Comparison of ENCODE assay signal across 6 cellular contexts in the genomic region with DNA sequence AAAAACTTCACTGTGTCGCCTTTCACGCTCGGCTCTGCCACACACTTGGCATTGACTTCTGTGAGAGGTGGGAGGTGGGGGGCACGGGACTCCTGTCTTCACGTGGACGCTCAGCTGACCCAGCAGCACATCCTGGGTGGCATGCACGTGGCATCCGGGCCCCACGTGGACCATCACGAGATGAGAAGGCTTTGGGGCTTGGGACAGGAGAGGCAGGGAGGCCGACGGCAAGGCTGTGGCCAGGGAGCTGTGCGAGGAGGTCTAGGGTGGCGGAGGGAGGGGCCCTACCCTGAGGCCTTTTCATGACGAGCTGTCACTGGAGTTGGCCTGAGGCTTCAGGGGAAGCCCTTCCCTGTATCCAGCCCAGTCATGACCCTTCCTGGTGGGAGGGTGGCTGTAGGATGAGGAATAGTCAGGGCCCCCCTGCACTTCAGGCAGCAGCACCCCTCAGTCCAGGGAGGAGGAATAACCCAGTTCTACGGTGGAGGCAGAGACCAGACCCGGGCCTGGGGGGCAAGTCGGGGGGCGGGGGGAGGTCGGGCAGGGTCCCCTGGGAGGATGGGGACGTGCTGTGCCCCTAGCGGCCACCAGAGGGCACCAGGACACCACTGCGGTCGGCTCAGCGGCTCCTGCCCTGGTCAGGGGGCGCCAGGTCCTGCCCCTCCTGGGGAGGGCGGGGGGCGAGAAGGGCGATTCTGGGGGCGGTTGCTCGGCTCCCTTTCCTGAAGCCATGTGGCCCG. TPM values are rescaled to one million over a fixed set of nuclear protein-coding genes. Genes with fewer than 3 reads are reported as not detected.
A peak's percentile ranks its signal among the peaks of the same experiment; 100 is the strongest.
DNase-seq lines count a peak whose midpoint lies in the region; FAIRE-seq and TF ChIP-seq lines count a peak whose summit lies in the region.

No MANE protein-coding gene starts in this region.

- TF ChIP-seq POLR2A in H54 (IDR thresholded peaks at IDR 0.05; ENCODE audit: low read depth, low read length) = no peak

- no peak overlapping the region for H3K4me3 ChIP-seq in HEK293 (ENCODE audit: low read depth, low read length)

- no peaks in the 10 kb centered on the region for H3K4me1 ChIP-seq in HEK293 (ENCODE audit: control insufficient read depth, insufficient read depth, low read length)

- H3K36me3 Mint-ChIP-seq in glutamatergic neuron (ENCODE audit: unreplicated experiment) = peaks cover 11% of the 10 kb centered on the region

- DNase-seq in activated CD4-positive, alpha-beta T cell treated with anti-CD3 and anti-CD28 coated beads, Interleukin-2, amount 50 U/mL, for 1 hour = peak; percentile 65
- DNase-seq in glutamatergic neuron (peak; percentile 75), pons (ENCODE audit: low spot score) (no peak), H54 (ENCODE audit: insufficient read length, low spot score) (no peak)
- peak; percentile 41 to 50 for DNase-seq in stimulated activated CD8-positive, alpha-beta memory T cell treated with anti-CD3 and anti-CD28 coated beads, Interleukin-7, amount 100 ng/mL, for 1 hour (ENCODE audit: low read depth in 2 of 2)

- H3K9me3 Mint-ChIP-seq in glutamatergic neuron (ENCODE audit: unreplicated experiment) = peaks cover 9% of the 10 kb centered on the region

- no peaks in the 10 kb centered on the region for H3K9me3 ChIP-seq in HEK293 (ENCODE audit: control insufficient read depth, insufficient read depth, low read depth, low read length)

- no peak overlapping the region for H3K27ac ChIP-seq in HEK293 (ENCODE audit: extremely low read depth, low read depth, low read length)

- peaks cover 3% of the 10 kb centered on the region for H3K4me1 Mint-ChIP-seq in glutamatergic neuron (ENCODE audit: low read depth, unreplicated experiment)

- POLR2A ChIA-PET in HEK293 (lab: Yijun Ruan, JAX) = interaction anchor here (0.9 to 2.0 kb wide), 2 partner anchors 11 to 308 kb away, joined by 3 to 11 read pairs; no protein-coding TSS in a partner anchor

- TF ChIP-seq CTCF in HEK293 (tag by site-specific recombination; IDR thresholded peaks at IDR 0.05) (peak; percentile 54), glutamatergic neuron (IDR thresholded peaks at IDR 0.05; ENCODE audit: partially characterized antibody, unreplicated experiment) (peak; percentile 93)

- no peaks in the 10 kb centered on the region for H3K36me3 ChIP-seq in HEK293 (ENCODE audit: control insufficient read depth in 2 of 2, insufficient read depth in 1 of 2, low read length in 2 of 2)

- CTCF ChIA-PET in HEK293 (lab: Yijun Ruan, JAX) = interaction anchor here (0.6 to 4.0 kb wide), 31 partner anchors 8 to 343 kb away, joined by 3 to 53 read pairs (median 4); a partner anchor contains a TSS

- peaks cover 4% of the 10 kb centered on the region for H3K27me3 Mint-ChIP-seq in glutamatergic neuron (ENCODE audit: unreplicated experiment)

- peak overlapping the region; percentile 46 for H3K4me3 Mint-ChIP-seq in glutamatergic neuron (ENCODE audit: unreplicated experiment)

- H3K27ac Mint-ChIP-seq in glutamatergic neuron (ENCODE audit: unreplicated experiment) = no peak overlapping the region

- FAIRE-seq in H54 (lab: Jason Lieb, UNC) = no peak

TF ChIP-seq in HEK293, 187 proteins besides CTCF, POLR2A, EP300 and RAD21:
- TF ChIP-seq, protein P1, sequence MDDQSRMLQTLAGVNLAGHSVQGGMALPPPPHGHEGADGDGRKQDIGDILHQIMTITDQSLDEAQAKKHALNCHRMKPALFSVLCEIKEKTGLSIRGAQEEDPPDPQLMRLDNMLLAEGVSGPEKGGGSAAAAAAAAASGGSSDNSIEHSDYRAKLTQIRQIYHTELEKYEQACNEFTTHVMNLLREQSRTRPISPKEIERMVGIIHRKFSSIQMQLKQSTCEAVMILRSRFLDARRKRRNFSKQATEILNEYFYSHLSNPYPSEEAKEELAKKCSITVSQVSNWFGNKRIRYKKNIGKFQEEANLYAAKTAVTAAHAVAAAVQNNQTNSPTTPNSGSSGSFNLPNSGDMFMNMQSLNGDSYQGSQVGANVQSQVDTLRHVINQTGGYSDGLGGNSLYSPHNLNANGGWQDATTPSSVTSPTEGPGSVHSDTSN (CRISPR knock-in tag; IDR thresholded peaks at IDR 0.05) = 0 out of 2 replicates have a peak, but pooled peaks have one; percentile 39
- TF ChIP-seq, protein P2, sequence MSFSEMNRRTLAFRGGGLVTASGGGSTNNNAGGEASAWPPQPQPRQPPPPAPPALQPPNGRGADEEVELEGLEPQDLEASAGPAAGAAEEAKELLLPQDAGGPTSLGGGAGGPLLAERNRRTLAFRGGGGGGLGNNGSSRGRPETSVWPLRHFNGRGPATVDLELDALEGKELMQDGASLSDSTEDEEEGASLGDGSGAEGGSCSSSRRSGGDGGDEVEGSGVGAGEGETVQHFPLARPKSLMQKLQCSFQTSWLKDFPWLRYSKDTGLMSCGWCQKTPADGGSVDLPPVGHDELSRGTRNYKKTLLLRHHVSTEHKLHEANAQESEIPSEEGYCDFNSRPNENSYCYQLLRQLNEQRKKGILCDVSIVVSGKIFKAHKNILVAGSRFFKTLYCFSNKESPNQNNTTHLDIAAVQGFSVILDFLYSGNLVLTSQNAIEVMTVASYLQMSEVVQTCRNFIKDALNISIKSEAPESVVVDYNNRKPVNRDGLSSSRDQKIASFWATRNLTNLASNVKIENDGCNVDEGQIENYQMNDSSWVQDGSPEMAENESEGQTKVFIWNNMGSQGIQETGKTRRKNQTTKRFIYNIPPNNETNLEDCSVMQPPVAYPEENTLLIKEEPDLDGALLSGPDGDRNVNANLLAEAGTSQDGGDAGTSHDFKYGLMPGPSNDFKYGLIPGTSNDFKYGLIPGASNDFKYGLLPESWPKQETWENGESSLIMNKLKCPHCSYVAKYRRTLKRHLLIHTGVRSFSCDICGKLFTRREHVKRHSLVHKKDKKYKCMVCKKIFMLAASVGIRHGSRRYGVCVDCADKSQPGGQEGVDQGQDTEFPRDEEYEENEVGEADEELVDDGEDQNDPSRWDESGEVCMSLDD (tag by site-specific recombination; IDR thresholded peaks at IDR 0.05) = peak; percentile 56
- peak; percentile 32 for TF ChIP-seq SP2 (tag by site-specific recombination; IDR thresholded peaks at IDR 0.05)
- peak; percentile 77 for TF ChIP-seq GLIS2 (tag by site-specific recombination; IDR thresholded peaks at IDR 0.05)
- TF ChIP-seq ZFP41 (tag by site-specific recombination; IDR thresholded peaks at IDR 0.05; ENCODE audit: borderline replicate concordance) = no peak
- TF ChIP-seq ZNF530 (tag by site-specific recombination; IDR thresholded peaks at IDR 0.05; ENCODE audit: low read depth) = no peak
- peak; percentile 35; the same call in 1 of the 2 replicates for TF ChIP-seq ZFHX2 (tag by site-specific recombination; conservative IDR thresholded peaks at IDR 0.05)
- TF ChIP-seq ZNF629 (tag by site-specific recombination; IDR thresholded peaks at IDR 0.05) = no peak
- TF ChIP-seq KLF9 (tag by site-specific recombination; IDR thresholded peaks at IDR 0.05; ENCODE audit: low read depth) = 0 out of 2 replicates have a peak, but pooled peaks have one; percentile 20
- TF ChIP-seq, protein P3, sequence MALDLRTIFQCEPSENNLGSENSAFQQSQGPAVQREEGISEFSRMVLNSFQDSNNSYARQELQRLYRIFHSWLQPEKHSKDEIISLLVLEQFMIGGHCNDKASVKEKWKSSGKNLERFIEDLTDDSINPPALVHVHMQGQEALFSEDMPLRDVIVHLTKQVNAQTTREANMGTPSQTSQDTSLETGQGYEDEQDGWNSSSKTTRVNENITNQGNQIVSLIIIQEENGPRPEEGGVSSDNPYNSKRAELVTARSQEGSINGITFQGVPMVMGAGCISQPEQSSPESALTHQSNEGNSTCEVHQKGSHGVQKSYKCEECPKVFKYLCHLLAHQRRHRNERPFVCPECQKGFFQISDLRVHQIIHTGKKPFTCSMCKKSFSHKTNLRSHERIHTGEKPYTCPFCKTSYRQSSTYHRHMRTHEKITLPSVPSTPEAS (tag by site-specific recombination; IDR thresholded peaks at IDR 0.05) = no peak
- TF ChIP-seq, protein P4, sequence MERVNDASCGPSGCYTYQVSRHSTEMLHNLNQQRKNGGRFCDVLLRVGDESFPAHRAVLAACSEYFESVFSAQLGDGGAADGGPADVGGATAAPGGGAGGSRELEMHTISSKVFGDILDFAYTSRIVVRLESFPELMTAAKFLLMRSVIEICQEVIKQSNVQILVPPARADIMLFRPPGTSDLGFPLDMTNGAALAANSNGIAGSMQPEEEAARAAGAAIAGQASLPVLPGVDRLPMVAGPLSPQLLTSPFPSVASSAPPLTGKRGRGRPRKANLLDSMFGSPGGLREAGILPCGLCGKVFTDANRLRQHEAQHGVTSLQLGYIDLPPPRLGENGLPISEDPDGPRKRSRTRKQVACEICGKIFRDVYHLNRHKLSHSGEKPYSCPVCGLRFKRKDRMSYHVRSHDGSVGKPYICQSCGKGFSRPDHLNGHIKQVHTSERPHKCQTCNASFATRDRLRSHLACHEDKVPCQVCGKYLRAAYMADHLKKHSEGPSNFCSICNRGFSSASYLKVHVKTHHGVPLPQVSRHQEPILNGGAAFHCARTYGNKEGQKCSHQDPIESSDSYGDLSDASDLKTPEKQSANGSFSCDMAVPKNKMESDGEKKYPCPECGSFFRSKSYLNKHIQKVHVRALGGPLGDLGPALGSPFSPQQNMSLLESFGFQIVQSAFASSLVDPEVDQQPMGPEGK (tag by site-specific recombination; IDR thresholded peaks at IDR 0.05) = peak; percentile 86
- TF ChIP-seq GLIS1 (tag by site-specific recombination; IDR thresholded peaks at IDR 0.05) = peak; percentile 35

RNA-seq across cellular contexts. Expression of a gene that starts 2.0 kb away (rescaled TPM):
- total RNA-seq in glutamatergic neuron (ENCODE audit: unreplicated experiment) = 0.32 TPM

RNA-seq across cellular contexts. Expression of a gene that starts 16.0 kb away (rescaled TPM):
- total RNA-seq in glutamatergic neuron (ENCODE audit: unreplicated experiment) = 218 TPM

RNA-seq across cellular contexts. Expression of a gene that starts 17.6 kb away (rescaled TPM):
- total RNA-seq in glutamatergic neuron (ENCODE audit: unreplicated experiment) = 0.29 TPM

RNA-seq across cellular contexts. Expression of a gene that starts 23.5 kb away (rescaled TPM):
- 103 TPM for total RNA-seq in glutamatergic neuron (ENCODE audit: unreplicated experiment)

RNA-seq across cellular contexts. Expression of a gene that starts 24.9 kb away (rescaled TPM):
- total RNA-seq in glutamatergic neuron (ENCODE audit: unreplicated experiment) = 90.3 TPM

Comparison
In these comparisons a context has a peak if more than half of its experiments do, and no peak if none do; other contexts are left out.
1. DNase-seq: peak in activated CD4-positive, alpha-beta T cell treated with anti-CD3 and anti-CD28 coated beads, Interleukin-2, amount 50 U/mL, for 1 hour (single experiment), glutamatergic neuron (single experiment) and stimulated activated CD8-positive, alpha-beta memory T cell treated with anti-CD3 and anti-CD28 coated beads, Interleukin-7, amount 100 ng/mL, for 1 hour (2 of 2); none in pons (single experiment) and H54 (single experiment).